Comparison of ENCODE assay signal across 19 cellular contexts in the genomic region with DNA sequence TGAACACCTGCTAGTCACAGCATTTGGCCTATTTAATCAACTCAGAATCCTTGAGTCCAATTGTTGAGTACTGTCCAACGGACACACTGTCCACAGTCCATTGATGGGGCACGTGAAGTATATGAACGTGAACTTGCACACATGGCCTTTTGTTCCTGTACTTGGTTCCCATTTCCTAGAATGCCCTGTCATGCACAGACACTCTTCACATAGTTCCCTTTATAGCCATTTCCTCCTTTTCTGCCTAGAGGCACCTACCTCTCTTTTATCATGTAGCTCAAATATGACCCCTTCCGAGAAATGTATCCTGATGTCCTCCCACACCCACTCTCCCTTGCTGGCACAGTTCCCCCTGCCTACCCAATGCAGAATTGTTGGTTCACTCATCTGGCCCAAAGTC. TPM values are rescaled to one million over a fixed set of nuclear protein-coding genes. Genes with fewer than 3 reads are reported as not detected.
DNase-seq lines count a peak whose midpoint lies in the region; ATAC-seq and FAIRE-seq lines count a peak whose summit lies in the region.
"Had no signal": no experiment of that assay in that cellular context is flagged by ENCODE, and none has a peak within 500 bp of the region (broad histone marks: within the 10 kb centered on the region; RNA-seq: fewer than 3 reads in every experiment).

No MANE protein-coding gene starts in this region.

- intact Hi-C loops in dendritic cell treated with granulocyte-macrophage colony-stimulating factor and Interleukin-4, amounts not matched to agents 40 ng/mL and 50 ng/mL, for 4 days (cut with micrococcal nuclease) = loop anchor here (5.0 to 10.0 kb wide), 2 partner anchors 67 to 95 kb away; partner anchors contain the start of gene PIKFYVE
- intact Hi-C loops in sciatic nerve (cut with DNase I) = no loop called here

- in situ Hi-C loops in KBM-7 (cut with MboI; ENCODE audit: low pct_unique_long_range_greater_than_20kb, low sequenced_read_pairs) = no loop called here

- peak; percentile 87 for DNase-seq in KBM-7
- DNase-seq in OCI-M1 (lab: John Stamatoyannopoulos, UW) = peak; percentile 95
- DNase-seq in sciatic nerve (ENCODE audit: low spot score) = no peak
- no peak for DNase-seq in frontal cortex (ENCODE audit: low spot score in 2 of 2)
- DNase-seq in NCI-H2171 treated with DMSO at 0.1 percent for 48 hours (lab: John Stamatoyannopoulos, UW) = no peak
- no peak for DNase-seq in activated CD8-positive, alpha-beta memory T cell treated with anti-CD3 and anti-CD28 coated beads, Interleukin-2, amount 10 ng/mL, durations not matched to agents 7 days and 5 days
- DNase-seq: activated CD4-positive, alpha-beta memory T cell treated with anti-CD3 and anti-CD28 coated beads, Interleukin-2, amount 10 ng/mL, durations not matched to agents 7 days and 5 days; activated naive CD4-positive, alpha-beta T cell treated with anti-CD3 and anti-CD28 coated beads, Interleukin-2, amount 50 U/mL, for 16 hours; activated T-cell treated with anti-CD3 and anti-CD28 coated beads, Interleukin-2, amount 50 U/mL, for 4 hours; COR-L47; NCI-H2171; stimulated activated CD4-positive, alpha-beta T cell treated with anti-CD3 and anti-CD28 coated beads, Interleukin-2, amount 100 ng/mL, for 48 hours had no signal

- peaks cover 47% of the 10 kb centered on the region for H3K4me1 Mint-ChIP-seq in dendritic cell treated with granulocyte-macrophage colony-stimulating factor and Interleukin-4, amounts not matched to agents 40 ng/mL and 50 ng/mL, for 4 days (ENCODE audit: low read depth)
- H3K4me1 Mint-ChIP-seq in activated CD8-positive, alpha-beta memory T cell treated with anti-CD3 and anti-CD28 coated beads, Interleukin-2, amount 10 ng/mL, durations not matched to agents 7 days and 5 days = peaks cover 3% of the 10 kb centered on the region
- H3K4me1 Mint-ChIP-seq: activated CD4-positive, alpha-beta memory T cell treated with anti-CD3 and anti-CD28 coated beads, Interleukin-2, amount 10 ng/mL, durations not matched to agents 7 days and 5 days had no signal

- no peaks in the 10 kb centered on the region for H3K36me3 Mint-ChIP-seq in dendritic cell treated with granulocyte-macrophage colony-stimulating factor and Interleukin-4, amounts not matched to agents 40 ng/mL and 50 ng/mL, for 4 days (ENCODE audit: low read depth)
- no peaks in the 10 kb centered on the region for H3K36me3 Mint-ChIP-seq in activated CD8-positive, alpha-beta memory T cell treated with anti-CD3 and anti-CD28 coated beads, Interleukin-2, amount 10 ng/mL, durations not matched to agents 7 days and 5 days

- H3K27ac Mint-ChIP-seq in dendritic cell treated with granulocyte-macrophage colony-stimulating factor and Interleukin-4, amounts not matched to agents 40 ng/mL and 50 ng/mL, for 4 days = peak overlapping the region; percentile 73
- no peak overlapping the region for H3K27ac Mint-ChIP-seq in activated CD8-positive, alpha-beta memory T cell treated with anti-CD3 and anti-CD28 coated beads, Interleukin-2, amount 10 ng/mL, durations not matched to agents 7 days and 5 days
- H3K27ac Mint-ChIP-seq: activated CD4-positive, alpha-beta memory T cell treated with anti-CD3 and anti-CD28 coated beads, Interleukin-2, amount 10 ng/mL, durations not matched to agents 7 days and 5 days had no signal

- no peak overlapping the region for H3K4me3 Mint-ChIP-seq in dendritic cell treated with granulocyte-macrophage colony-stimulating factor and Interleukin-4, amounts not matched to agents 40 ng/mL and 50 ng/mL, for 4 days
- H3K4me3 Mint-ChIP-seq in activated CD8-positive, alpha-beta memory T cell treated with anti-CD3 and anti-CD28 coated beads, Interleukin-2, amount 10 ng/mL, durations not matched to agents 7 days and 5 days = no peak overlapping the region
- H3K4me3 Mint-ChIP-seq: activated CD4-positive, alpha-beta memory T cell treated with anti-CD3 and anti-CD28 coated beads, Interleukin-2, amount 10 ng/mL, durations not matched to agents 7 days and 5 days; activated T-cell treated with anti-CD3 and anti-CD28 coated beads, Interleukin-2, amount 50 U/mL, for 4 hours had no signal

- H3K9me3 Mint-ChIP-seq in dendritic cell treated with granulocyte-macrophage colony-stimulating factor and Interleukin-4, amounts not matched to agents 40 ng/mL and 50 ng/mL, for 4 days = no peaks in the 10 kb centered on the region
- no peaks in the 10 kb centered on the region for H3K9me3 Mint-ChIP-seq in activated CD8-positive, alpha-beta memory T cell treated with anti-CD3 and anti-CD28 coated beads, Interleukin-2, amount 10 ng/mL, durations not matched to agents 7 days and 5 days (ENCODE audit: low read depth)
- H3K9me3 Mint-ChIP-seq: activated CD4-positive, alpha-beta memory T cell treated with anti-CD3 and anti-CD28 coated beads, Interleukin-2, amount 10 ng/mL, durations not matched to agents 7 days and 5 days; activated T-cell treated with anti-CD3 and anti-CD28 coated beads, Interleukin-2, amount 50 U/mL, for 4 hours had no signal

- peak; percentile 58 for ATAC-seq in sciatic nerve
- ATAC-seq in activated CD8-positive, alpha-beta memory T cell treated with anti-CD3 and anti-CD28 coated beads, Interleukin-2, amount 10 ng/mL, durations not matched to agents 7 days and 5 days = no peak
- ATAC-seq: activated T-cell treated with anti-CD3 and anti-CD28 coated beads, Interleukin-2, amount 50 U/mL, for 4 hours; Panc1 had no signal

- no peaks in the 10 kb centered on the region for H3K27me3 Mint-ChIP-seq in dendritic cell treated with granulocyte-macrophage colony-stimulating factor and Interleukin-4, amounts not matched to agents 40 ng/mL and 50 ng/mL, for 4 days
- H3K27me3 Mint-ChIP-seq in activated CD8-positive, alpha-beta memory T cell treated with anti-CD3 and anti-CD28 coated beads, Interleukin-2, amount 10 ng/mL, durations not matched to agents 7 days and 5 days = peaks cover 18% of the 10 kb centered on the region

- no peak for FAIRE-seq in frontal cortex (lab: Jason Lieb, UNC)
- FAIRE-seq: pancreas, urothelium cell line had no signal

- CTCF ChIA-PET in activated CD8-positive, alpha-beta memory T cell treated with anti-CD3 and anti-CD28 coated beads, Interleukin-2, amount 10 ng/mL, durations not matched to agents 7 days and 5 days (lab: Charles Lee) = interaction anchor here (1.2 kb wide), 1 partner anchor 82 kb away, joined by 4 read pairs; no protein-coding TSS in a partner anchor

RNA-seq across cellular contexts. Expression of gene CRYGA, which starts 8.7 kb away (rescaled TPM):
- total RNA-seq in sciatic nerve = not detected
- not detected for total RNA-seq in frontal cortex
- not detected for total RNA-seq in activated CD8-positive, alpha-beta memory T cell treated with anti-CD3 and anti-CD28 coated beads, Interleukin-2, amount 10 ng/mL, durations not matched to agents 7 days and 5 days
- total RNA-seq: activated CD4-positive, alpha-beta memory T cell treated with anti-CD3 and anti-CD28 coated beads, Interleukin-2, amount 10 ng/mL, durations not matched to agents 7 days and 5 days; activated T-cell treated with anti-CD3 and anti-CD28 coated beads, Interleukin-2, amount 50 U/mL, for 4 hours; Daoy; H4; liver; pancreas had no signal

RNA-seq across cellular contexts. Expression of gene C2orf80, which starts 17.7 kb away (rescaled TPM):
- total RNA-seq in sciatic nerve (not detected), frontal cortex (38.3 TPM)
- total RNA-seq in activated CD8-positive, alpha-beta memory T cell treated with anti-CD3 and anti-CD28 coated beads, Interleukin-2, amount 10 ng/mL, durations not matched to agents 7 days and 5 days = not detected
- total RNA-seq: activated CD4-positive, alpha-beta memory T cell treated with anti-CD3 and anti-CD28 coated beads, Interleukin-2, amount 10 ng/mL, durations not matched to agents 7 days and 5 days; activated T-cell treated with anti-CD3 and anti-CD28 coated beads, Interleukin-2, amount 50 U/mL, for 4 hours; Daoy; H4; liver; pancreas had no signal

RNA-seq across cellular contexts. Expression of gene CRYGB, which starts 26.2 kb away (rescaled TPM):
- not detected for total RNA-seq in sciatic nerve
- not detected for total RNA-seq in frontal cortex
- not detected for total RNA-seq in activated CD8-positive, alpha-beta memory T cell treated with anti-CD3 and anti-CD28 coated beads, Interleukin-2, amount 10 ng/mL, durations not matched to agents 7 days and 5 days
- total RNA-seq: activated CD4-positive, alpha-beta memory T cell treated with anti-CD3 and anti-CD28 coated beads, Interleukin-2, amount 10 ng/mL, durations not matched to agents 7 days and 5 days; activated T-cell treated with anti-CD3 and anti-CD28 coated beads, Interleukin-2, amount 50 U/mL, for 4 hours; Daoy; H4; liver; pancreas had no signal

RNA-seq across cellular contexts. Expression of gene CRYGC, which starts 42.5 kb away (rescaled TPM):
- not detected for total RNA-seq in sciatic nerve
- total RNA-seq in frontal cortex = not detected
- not detected for total RNA-seq in activated CD8-positive, alpha-beta memory T cell treated with anti-CD3 and anti-CD28 coated beads, Interleukin-2, amount 10 ng/mL, durations not matched to agents 7 days and 5 days
- total RNA-seq: activated CD4-positive, alpha-beta memory T cell treated with anti-CD3 and anti-CD28 coated beads, Interleukin-2, amount 10 ng/mL, durations not matched to agents 7 days and 5 days; activated T-cell treated with anti-CD3 and anti-CD28 coated beads, Interleukin-2, amount 50 U/mL, for 4 hours; Daoy; H4; liver; pancreas had no signal

RNA-seq across cellular contexts. Expression of gene CRYGD, which starts 47.8 kb away (rescaled TPM):
- total RNA-seq in sciatic nerve = not detected
- 2.4 TPM for total RNA-seq in frontal cortex
- total RNA-seq in activated CD8-positive, alpha-beta memory T cell treated with anti-CD3 and anti-CD28 coated beads, Interleukin-2, amount 10 ng/mL, durations not matched to agents 7 days and 5 days = not detected
- total RNA-seq: activated CD4-positive, alpha-beta memory T cell treated with anti-CD3 and anti-CD28 coated beads, Interleukin-2, amount 10 ng/mL, durations not matched to agents 7 days and 5 days; activated T-cell treated with anti-CD3 and anti-CD28 coated beads, Interleukin-2, amount 50 U/mL, for 4 hours; Daoy; H4; liver; pancreas had no signal

Comparison
In these comparisons a context has a peak if more than half of its experiments do, and no peak if none do; other contexts are left out.
1. DNase-seq: peak in KBM-7 (single experiment) and OCI-M1 (single experiment); none in sciatic nerve (single experiment), frontal cortex (0 of 2), NCI-H2171 treated with DMSO at 0.1 percent for 48 hours (single experiment) and activated CD8-positive, alpha-beta memory T cell treated with anti-CD3 and anti-CD28 coated beads, Interleukin-2, amount 10 ng/mL, durations not matched to agents 7 days and 5 days (single experiment).
2. RNA of gene C2orf80, which starts 17.7 kb away (total RNA-seq): 38.3 TPM in frontal cortex (single experiment); not detected in sciatic nerve (single experiment) and not detected in activated CD8-positive, alpha-beta memory T cell treated with anti-CD3 and anti-CD28 coated beads, Interleukin-2, amount 10 ng/mL, durations not matched to agents 7 days and 5 days; every median in the first group is over 10 times any median in the second.